28 cellular contexts compared by ENCODE assay signal in genomic region chr21:15257646-15258045, GRCh38.
DNase-seq lines count a peak whose midpoint lies in the region; ATAC-seq, FAIRE-seq and TF ChIP-seq lines count a peak whose summit lies in the region.
"Had no signal": no experiment of that assay in that cellular context is flagged by ENCODE, and none has a peak within 500 bp of the region (broad histone marks: within the 10 kb centered on the region; RNA-seq: fewer than 3 reads in every experiment).

No MANE protein-coding gene starts in this region.

- TF ChIP-seq POLR2A in K562 (conservative IDR thresholded peaks at IDR 0.05): no peak

- TF ChIP-seq CTCF in Loucy (conservative IDR thresholded peaks at IDR 0.05; ENCODE audit: low read length) (no peak), K562 (IDR thresholded peaks at IDR 0.05 in 2 of 3, conservative IDR thresholded peaks at IDR 0.05 in 1 of 3; ENCODE audit: insufficient read depth in 2 of 3, low read depth in 1 of 3, low read length in 3 of 3) (no peak), nephron (IDR thresholded peaks at IDR 0.05; ENCODE audit: unreplicated experiment in 3 of 3) (no peak)

- no peaks in the 10 kb centered on the region for H3K9me2 ChIP-seq in Loucy (replicated peaks; ENCODE audit: low read depth, low read length)

- no peak for TF ChIP-seq EP300 in K562 (IDR thresholded peaks at IDR 0.05; ENCODE audit: low read length)

- peak overlapping the region; percentile 27 to 72 (median 58) for H3K27ac Mint-ChIP-seq in nephron
- H3K27ac Mint-ChIP-seq: CD14-positive monocyte; CD4-positive, alpha-beta T cell; CD8-positive, alpha-beta memory T cell had no signal

- no peak overlapping the region for H3K9ac ChIP-seq in Loucy (ENCODE audit: low read depth, low read length, poor library complexity, severe bottlenecking)
- no peak overlapping the region for H3K9ac ChIP-seq in K562 (ENCODE audit: insufficient read depth in 1 of 2, low read depth in 2 of 2, low read length in 2 of 2)
- H3K9ac ChIP-seq: BLaER1 treated with 17β-estradiol and CSF1 and Interleukin-3, amounts not matched to agents 10 nM and 100 nM; GM23248 had no signal

- DNase-seq in ELF-1 (ENCODE audit: low read depth, low spot score) (peak; percentile 9), K562 (ENCODE audit: extremely low read depth in 1 of 4, low spot score in 3 of 4) (no peak), COLO829 (ENCODE audit: low spot score) (no peak), DMS79 (lab: John Stamatoyannopoulos, UW) (no peak), RCC 7860 (ENCODE audit: low spot score) (no peak), iPS-NIHi11 (ENCODE audit: low spot score) (no peak)
- DNase-seq: 8988T; ACHN; AML-193; BE2C; Calu3; CD4-positive, alpha-beta T cell; CD8-positive, alpha-beta memory T cell; COR-L47; DMS53; DND-41; GDM1; GM23248; H7 had no signal

- no peaks in the 10 kb centered on the region for H3K27me3 ChIP-seq in Loucy (ENCODE audit: insufficient read depth, low read length, poor library complexity, severe bottlenecking)
- no peaks in the 10 kb centered on the region for H3K27me3 ChIP-seq in K562 (ENCODE audit: control insufficient read depth in 2 of 2, insufficient read depth in 2 of 2, low read length in 2 of 2)
- H3K27me3 ChIP-seq: BE2C; BLaER1 treated with 17β-estradiol and CSF1 and Interleukin-3, amounts not matched to agents 10 nM and 100 nM had no signal

- H3K9me3 ChIP-seq in Loucy (ENCODE audit: insufficient read depth, low read depth, low read length) (no peaks in the 10 kb centered on the region), K562 (replicated peaks; ENCODE audit: control insufficient read depth, insufficient read depth, low read depth, low read length) (no peaks in the 10 kb centered on the region)
- H3K9me3 ChIP-seq: A549, BE2C had no signal

- H3K36me3 ChIP-seq in Loucy (ENCODE audit: insufficient read depth, low read length) (no peaks in the 10 kb centered on the region), K562 (ENCODE audit: control insufficient read depth, insufficient read depth, low read length) (no peaks in the 10 kb centered on the region)
- H3K36me3 ChIP-seq: BE2C; BLaER1 treated with 17β-estradiol and CSF1 and Interleukin-3, amounts not matched to agents 10 nM and 100 nM had no signal

- no peaks in the 10 kb centered on the region for H3K27me3 Mint-ChIP-seq in nephron (ENCODE audit: low read depth)
- H3K27me3 Mint-ChIP-seq: CD4-positive, alpha-beta T cell; CD8-positive, alpha-beta memory T cell had no signal

- no peak for TF ChIP-seq RAD21 in K562 (CRISPR knock-in tag; conservative IDR thresholded peaks at IDR 0.05 in 1 of 2, IDR thresholded peaks at IDR 0.05 in 1 of 2)

- POLR2A ChIA-PET in K562 (lab: Yijun Ruan, JAX): no interaction called here

- no peaks in the 10 kb centered on the region for H3F3A ChIP-seq in Loucy (ENCODE audit: low read depth)

- in situ Hi-C loops in K562 (cut with MboI): no loop called here

- CTCF ChIA-PET in K562 (lab: Yijun Ruan, JAX; ENCODE audit: low intra/inter-chr PET ratio): no interaction called here

- FAIRE-seq in K562 (lab: Jason Lieb, UNC) (no peak), RCC 7860 (lab: Jason Lieb, UNC) (no peak)
- FAIRE-seq: A549, GM12878, GM19239, H1 had no signal

- 22% methylated on average over 4 of the region's 4 CpGs for WGBS in K562 (ENCODE audit: insufficient coverage, low coverage, missing lambda C conversion rate)

- no peaks in the 10 kb centered on the region for H4K20me1 ChIP-seq in Loucy (ENCODE audit: insufficient read depth, low read length, poor library complexity, severe bottlenecking)
- no peaks in the 10 kb centered on the region for H4K20me1 ChIP-seq in K562 (replicated peaks; ENCODE audit: control insufficient read depth, insufficient read depth, low read length)
- H4K20me1 ChIP-seq: BLaER1 treated with 17β-estradiol and CSF1 and Interleukin-3, amounts not matched to agents 10 nM and 100 nM had no signal

- no TSS peak for BruUV-seq in K562 (replicated peaks; lab: Mats Ljungman, UMichigan)

- intact Hi-C loops in K562 (cut with micrococcal nuclease): no loop called here

- no peak for ATAC-seq in K562
- ATAC-seq: A549, GM12878, HCT116 had no signal

- H3K36me3 Mint-ChIP-seq in nephron (ENCODE audit: low read depth): no peaks in the 10 kb centered on the region
- H3K36me3 Mint-ChIP-seq: CD14-positive monocyte; CD8-positive, alpha-beta memory T cell had no signal

- H2AFZ ChIP-seq in Loucy (ENCODE audit: low read length): peak overlapping the region; percentile 57; the same call in 1 of the 2 replicates
- peak overlapping the region; percentile 47; the same call in 1 of the 2 replicates for H2AFZ ChIP-seq in K562 (ENCODE audit: low read depth, low read length)
- H2AFZ ChIP-seq: GM23248 had no signal

- peaks cover 18% of the 10 kb centered on the region for H3K4me1 Mint-ChIP-seq in nephron
- H3K4me1 Mint-ChIP-seq: CD8-positive, alpha-beta memory T cell had no signal

- H3K9me1 ChIP-seq in K562 (ENCODE audit: control insufficient read depth, insufficient read depth, low read length): no peaks in the 10 kb centered on the region

- no peak overlapping the region for H3K4me2 ChIP-seq in Loucy (ENCODE audit: low read depth, low read length, poor library complexity, severe bottlenecking)
- H3K4me2 ChIP-seq in K562 (ENCODE audit: insufficient read depth, low read length): no peak overlapping the region
- H3K4me2 ChIP-seq: A549; BLaER1 treated with 17β-estradiol and CSF1 and Interleukin-3, amounts not matched to agents 10 nM and 100 nM had no signal

- no peak overlapping the region for H3K4me3 Mint-ChIP-seq in nephron
- H3K4me3 Mint-ChIP-seq: CD14-positive monocyte; CD4-positive, alpha-beta T cell; CD8-positive, alpha-beta memory T cell had no signal

- H3K4me1 ChIP-seq in Loucy (ENCODE audit: insufficient read depth, low read length, poor library complexity, severe bottlenecking) (peaks cover 6% of the 10 kb centered on the region), K562 (replicated peaks in 1 of 2; ENCODE audit: control insufficient read depth in 2 of 2, insufficient read depth in 2 of 2, low read length in 2 of 2) (no peaks in the 10 kb centered on the region)
- H3K4me1 ChIP-seq: A549, BE2C had no signal

- no peak overlapping the region for H3K27ac ChIP-seq in K562 (ENCODE audit: extremely low read depth, low read depth, low read length)
- H3K27ac ChIP-seq: A549; BLaER1 treated with 17β-estradiol and CSF1 and Interleukin-3, amounts not matched to agents 10 nM and 100 nM; GM23248 had no signal

- H3K79me2 ChIP-seq in Loucy (ENCODE audit: insufficient read depth, low read length) (no peaks in the 10 kb centered on the region), K562 (ENCODE audit: control insufficient read depth, insufficient read depth, low read length) (no peaks in the 10 kb centered on the region)

- H3K9me3 Mint-ChIP-seq in nephron: peaks cover 2% of the 10 kb centered on the region
- H3K9me3 Mint-ChIP-seq: CD4-positive, alpha-beta T cell; CD8-positive, alpha-beta memory T cell had no signal

- H3K4me3 ChIP-seq in Loucy (ENCODE audit: low read length, poor library complexity, severe bottlenecking) (no peak overlapping the region), K562 (no peak overlapping the region)
- H3K4me3 ChIP-seq: A549; BLaER1 treated with 17β-estradiol and CSF1 and Interleukin-3, amounts not matched to agents 10 nM and 100 nM; GM12878; GM23248 had no signal

TF ChIP-seq in K562, 482 proteins besides CTCF, POLR2A, EP300 and RAD21 (continues in another document):
- no peak for TF ChIP-seq CAMTA2 (CRISPR knock-in tag; conservative IDR thresholded peaks at IDR 0.05)
- TF ChIP-seq SOX6 (IDR thresholded peaks at IDR 0.05): no peak
- TF ChIP-seq HBP1 (CRISPR knock-in tag; IDR thresholded peaks at IDR 0.05): no peak
- no peak for TF ChIP-seq RBM39 (optimal IDR thresholded peaks at IDR 0.05; ENCODE audit: low read depth, low read length)
- no peak for TF ChIP-seq ZBTB49 (CRISPR knock-in tag; IDR thresholded peaks at IDR 0.05; ENCODE audit: borderline replicate concordance)
- no peak for TF ChIP-seq MAX (CRISPR knock-in tag; IDR thresholded peaks at IDR 0.05)
